10 cellular contexts compared by ENCODE assay signal in genomic region chr9:133619791-133620190, GRCh38. TPM values are rescaled to one million over a fixed set of nuclear protein-coding genes. Genes with fewer than 3 reads are reported as not detected.
DNase-seq lines count a peak whose midpoint lies in the region; ATAC-seq and TF ChIP-seq lines count a peak whose summit lies in the region.
"Had no signal": no experiment of that assay in that cellular context is flagged by ENCODE, and none has a peak within 500 bp of the region (broad histone marks: within the 10 kb centered on the region; RNA-seq: fewer than 3 reads in every experiment).

No MANE protein-coding gene starts in this region.

- intact Hi-C loops in MCF 10A (cut with micrococcal nuclease), result no loop called here
- intact Hi-C loops in thyroid gland (cut with DNase I), result no loop called here

- TF ChIP-seq POLR2A in thyroid gland (IDR thresholded peaks at IDR 0.05), result no peak

- H3K4me3 ChIP-seq in thyroid gland (replicated peaks in 1 of 3) (no peak overlapping the region), neuronal stem cell (ENCODE audit: low read length in 2 of 2) (no peak overlapping the region)
- H3K4me3 ChIP-seq: MG63 had no signal

- no peak overlapping the region for H3K4me3 Mint-ChIP-seq in activated CD8-positive, alpha-beta memory T cell treated with anti-CD3 and anti-CD28 coated beads, Interleukin-2, amount 10 ng/mL, durations not matched to agents 7 days and 5 days
- peak overlapping the region; percentile 47 for H3K4me3 Mint-ChIP-seq in stimulated activated naive CD8-positive, alpha-beta T cell treated with anti-CD3 and anti-CD28 coated beads, Interleukin-15, Interleukin-2, amounts not matched to agents 100 ng/mL and 50 ng/mL, for 24 hours
- no peak overlapping the region for H3K4me3 Mint-ChIP-seq in MCF 10A (ENCODE audit: unreplicated experiment)

- no peaks in the 10 kb centered on the region for H3K79me1 ChIP-seq in neuronal stem cell (ENCODE audit: low read depth, low read length)

- H3K36me3 Mint-ChIP-seq in activated CD8-positive, alpha-beta memory T cell treated with anti-CD3 and anti-CD28 coated beads, Interleukin-2, amount 10 ng/mL, durations not matched to agents 7 days and 5 days, result no peaks in the 10 kb centered on the region
- no peaks in the 10 kb centered on the region for H3K36me3 Mint-ChIP-seq in stimulated activated naive CD8-positive, alpha-beta T cell treated with anti-CD3 and anti-CD28 coated beads, Interleukin-15, Interleukin-2, amounts not matched to agents 100 ng/mL and 50 ng/mL, for 24 hours (ENCODE audit: low read depth)
- no peaks in the 10 kb centered on the region for H3K36me3 Mint-ChIP-seq in MCF 10A (ENCODE audit: insufficient read depth, unreplicated experiment)

- no peaks in the 10 kb centered on the region for H3K9me3 ChIP-seq in thyroid gland
- H3K9me3 ChIP-seq in neuronal stem cell (replicated peaks in 1 of 2; ENCODE audit: control insufficient read depth in 2 of 2, insufficient read depth in 1 of 2, low read depth in 1 of 2, low read length in 2 of 2), result no peaks in the 10 kb centered on the region
- H3K9me3 ChIP-seq: MG63 had no signal

- H3K9me3 Mint-ChIP-seq in activated CD8-positive, alpha-beta memory T cell treated with anti-CD3 and anti-CD28 coated beads, Interleukin-2, amount 10 ng/mL, durations not matched to agents 7 days and 5 days (ENCODE audit: low read depth), result peaks cover 3% of the 10 kb centered on the region
- peaks cover 2% of the 10 kb centered on the region for H3K9me3 Mint-ChIP-seq in stimulated activated naive CD8-positive, alpha-beta T cell treated with anti-CD3 and anti-CD28 coated beads, Interleukin-15, Interleukin-2, amounts not matched to agents 100 ng/mL and 50 ng/mL, for 24 hours
- H3K9me3 Mint-ChIP-seq in MCF 10A (ENCODE audit: unreplicated experiment), result no peaks in the 10 kb centered on the region

- H3K27ac Mint-ChIP-seq in activated CD8-positive, alpha-beta memory T cell treated with anti-CD3 and anti-CD28 coated beads, Interleukin-2, amount 10 ng/mL, durations not matched to agents 7 days and 5 days, result no peak overlapping the region
- peak overlapping the region; percentile 17 for H3K27ac Mint-ChIP-seq in stimulated activated naive CD8-positive, alpha-beta T cell treated with anti-CD3 and anti-CD28 coated beads, Interleukin-15, Interleukin-2, amounts not matched to agents 100 ng/mL and 50 ng/mL, for 24 hours
- H3K27ac Mint-ChIP-seq in MCF 10A (ENCODE audit: low read depth, unreplicated experiment), result no peak overlapping the region

- no peak overlapping the region for H2AFZ ChIP-seq in neuronal stem cell (ENCODE audit: low read length)

- H3K36me3 ChIP-seq in thyroid gland (no peaks in the 10 kb centered on the region), neuronal stem cell (replicated peaks in 1 of 2; ENCODE audit: control insufficient read depth in 2 of 2, insufficient read depth in 2 of 2, low read length in 2 of 2) (no peaks in the 10 kb centered on the region)
- H3K36me3 ChIP-seq: MG63 had no signal

- H4K8ac ChIP-seq in neuronal stem cell (ENCODE audit: low read depth, low read length), result no peak overlapping the region

- H2BK12ac ChIP-seq in neuronal stem cell (ENCODE audit: low read length), result no peak overlapping the region

- CTCF ChIA-PET in activated CD8-positive, alpha-beta memory T cell treated with anti-CD3 and anti-CD28 coated beads, Interleukin-2, amount 10 ng/mL, durations not matched to agents 7 days and 5 days (lab: Charles Lee), result interaction anchor here (1.2 to 1.4 kb wide), 2 partner anchors 57 to 96 kb away, joined by 4 read pairs; no protein-coding TSS in a partner anchor
- CTCF ChIA-PET in MCF 10A (lab: Yijun Ruan, JAX), result no interaction called here

- H3K27ac ChIP-seq in thyroid gland (no peak overlapping the region), neuronal stem cell (replicated peaks; ENCODE audit: low read length) (no peak overlapping the region)

- H3K9ac ChIP-seq in neuronal stem cell (ENCODE audit: low read depth, low read length, poor library complexity), result no peak overlapping the region

- no peak overlapping the region for H2BK5ac ChIP-seq in neuronal stem cell (ENCODE audit: low read length)

- no peak overlapping the region for H3K4ac ChIP-seq in neuronal stem cell (ENCODE audit: low read length)

- H3K27me3 Mint-ChIP-seq in activated CD8-positive, alpha-beta memory T cell treated with anti-CD3 and anti-CD28 coated beads, Interleukin-2, amount 10 ng/mL, durations not matched to agents 7 days and 5 days, result peaks cover 22% of the 10 kb centered on the region
- peaks cover 6% of the 10 kb centered on the region for H3K27me3 Mint-ChIP-seq in stimulated activated naive CD8-positive, alpha-beta T cell treated with anti-CD3 and anti-CD28 coated beads, Interleukin-15, Interleukin-2, amounts not matched to agents 100 ng/mL and 50 ng/mL, for 24 hours
- peaks cover 90% of the 10 kb centered on the region for H3K27me3 Mint-ChIP-seq in MCF 10A (ENCODE audit: insufficient read depth, unreplicated experiment)

- H3K14ac ChIP-seq in neuronal stem cell (ENCODE audit: low read length), result no peak overlapping the region

- H3K27me3 ChIP-seq in thyroid gland (no peaks in the 10 kb centered on the region), neuronal stem cell (ENCODE audit: control insufficient read depth in 3 of 3, insufficient read depth in 3 of 3, low read depth in 1 of 3, low read length in 3 of 3) (peaks cover 0 to 61% (median 0%) of the 10 kb centered on the region in 3 experiments)

- H2AK5ac ChIP-seq in neuronal stem cell (ENCODE audit: low read depth, low read length), result no peak overlapping the region

- H3K4me1 ChIP-seq in thyroid gland (no peaks in the 10 kb centered on the region), neuronal stem cell (ENCODE audit: control insufficient read depth in 2 of 2, insufficient read depth in 1 of 2, low read depth in 1 of 2, low read length in 2 of 2) (peaks cover 0 to under 1% of the 10 kb centered on the region in 2 donors)

- 18 to 26% methylated on average over 6 to 8 of the region's 8 CpGs for WGBS in thyroid gland, 2 donors
- WGBS in neuronal stem cell (ENCODE audit: extremely low coverage in 2 of 2, insufficient read length in 2 of 2, insufficient replicate concordance in 1 of 2), 2 donors, result no CpG with 5 or more reads among the region's 8 CpGs

- H2BK120ac ChIP-seq in neuronal stem cell (ENCODE audit: low read depth, low read length), result no peak overlapping the region

- H3K4me2 ChIP-seq in neuronal stem cell (ENCODE audit: insufficient read depth, low read length, poor library complexity, severe bottlenecking), result no peak overlapping the region

- DNase-seq in SIG-M5 treated with dmso at 0.1 percent for 504 hours (lab: John Stamatoyannopoulos, UW; ENCODE audit: unreplicated experiment) (peak; percentile 28), SIG-M5 (lab: John Stamatoyannopoulos, UW) (no peak), midbrain (lab: John Stamatoyannopoulos, UW) (peak; percentile 13), MCF 10A (ENCODE audit: unreplicated experiment) (no peak), thyroid gland (no peak), neuronal stem cell (ENCODE audit: low spot score) (no peak)
- peak; percentile 81 for DNase-seq in activated CD8-positive, alpha-beta memory T cell treated with anti-CD3 and anti-CD28 coated beads, Interleukin-2, amount 10 ng/mL, durations not matched to agents 7 days and 5 days
- DNase-seq: MG63 had no signal

- H4K91ac ChIP-seq in neuronal stem cell (ENCODE audit: low read depth, low read length, poor library complexity), result no peak overlapping the region

- peaks cover 28% of the 10 kb centered on the region for H3K4me1 Mint-ChIP-seq in activated CD8-positive, alpha-beta memory T cell treated with anti-CD3 and anti-CD28 coated beads, Interleukin-2, amount 10 ng/mL, durations not matched to agents 7 days and 5 days
- peaks cover 32% of the 10 kb centered on the region for H3K4me1 Mint-ChIP-seq in stimulated activated naive CD8-positive, alpha-beta T cell treated with anti-CD3 and anti-CD28 coated beads, Interleukin-15, Interleukin-2, amounts not matched to agents 100 ng/mL and 50 ng/mL, for 24 hours (ENCODE audit: low read depth)
- H3K4me1 Mint-ChIP-seq in MCF 10A (ENCODE audit: insufficient read depth, unreplicated experiment), result no peaks in the 10 kb centered on the region

- TF ChIP-seq CTCF in MCF 10A (IDR thresholded peaks at IDR 0.05; ENCODE audit: unreplicated experiment), result no peak
- no peak for TF ChIP-seq CTCF in thyroid gland (IDR thresholded peaks at IDR 0.05)

- no TSS peak for BruUV-seq in MCF 10A (replicated peaks; lab: Mats Ljungman, UMichigan)

- no peak overlapping the region for H3K23ac ChIP-seq in neuronal stem cell (ENCODE audit: low read depth, low read length, poor library complexity)

- peak; percentile 82 for ATAC-seq in activated CD8-positive, alpha-beta memory T cell treated with anti-CD3 and anti-CD28 coated beads, Interleukin-2, amount 10 ng/mL, durations not matched to agents 7 days and 5 days

- POLR2A ChIA-PET in MCF 10A (lab: Yijun Ruan, JAX), result no interaction called here

- H3K18ac ChIP-seq in neuronal stem cell (ENCODE audit: low read length), result no peak overlapping the region

- H2BK15ac ChIP-seq in neuronal stem cell (ENCODE audit: low read length), result no peak overlapping the region

RNA-seq across cellular contexts. Expression of gene FAM163B, which starts 10.6 kb away (rescaled TPM):
- not detected for total RNA-seq in activated CD8-positive, alpha-beta memory T cell treated with anti-CD3 and anti-CD28 coated beads, Interleukin-2, amount 10 ng/mL, durations not matched to agents 7 days and 5 days
- total RNA-seq in MCF 10A (2022) (not detected in 2 replicates), thyroid gland (not detected)
- polyA plus RNA-seq in neuronal stem cell (2013, experiment 1 of 2), result 0.18 TPM
- polyA plus RNA-seq in neuronal stem cell (2013, experiment 2 of 2), result 0.12 TPM
- polyA plus RNA-seq: adipose tissue had no signal

RNA-seq across cellular contexts. Expression of gene DBH, which starts 16.4 kb away (rescaled TPM):
- not detected for total RNA-seq in activated CD8-positive, alpha-beta memory T cell treated with anti-CD3 and anti-CD28 coated beads, Interleukin-2, amount 10 ng/mL, durations not matched to agents 7 days and 5 days
- total RNA-seq in MCF 10A (2022) (not detected in 2 replicates), thyroid gland (under 1 TPM in 2 of 4 donors, not detected in 2; 0.11 to 0.15 TPM)
- not detected for polyA plus RNA-seq in neuronal stem cell (2013, experiment 1 of 2)
- polyA plus RNA-seq in neuronal stem cell (2013, experiment 2 of 2), result not detected

Comparison
In these comparisons a context has a peak if more than half of its experiments do, and no peak if none do; other contexts are left out.
1. DNase-seq: peak in SIG-M5 treated with dmso at 0.1 percent for 504 hours (single experiment), activated CD8-positive, alpha-beta memory T cell treated with anti-CD3 and anti-CD28 coated beads, Interleukin-2, amount 10 ng/mL, durations not matched to agents 7 days and 5 days (single experiment) and midbrain (single experiment); none in SIG-M5 (single experiment), MCF 10A (single experiment), thyroid gland (0 of 2) and neuronal stem cell (single experiment).